In the genomic region with DNA sequence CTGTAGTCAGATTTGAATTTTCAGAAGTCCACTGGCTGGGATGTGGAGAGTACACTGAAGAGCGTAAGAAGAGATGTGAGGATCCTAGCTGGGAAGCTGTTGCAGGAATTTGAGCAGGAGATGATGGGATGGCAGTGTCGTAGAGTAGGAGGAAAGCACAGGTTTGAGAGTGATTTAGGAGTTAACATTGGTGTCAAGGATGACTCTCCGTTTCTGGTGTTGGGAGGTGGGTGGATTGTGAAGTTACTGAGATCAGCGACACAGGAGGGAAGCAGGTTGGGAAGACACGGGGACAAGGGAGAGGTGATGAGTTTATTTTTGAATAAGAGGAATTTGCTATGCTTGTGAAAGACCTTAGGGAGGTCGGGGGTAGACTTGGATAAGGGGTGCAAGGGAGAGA, we compare ENCODE assay signal across 26 cellular contexts.
"Had no signal": no experiment of that assay in that cellular context is flagged by ENCODE, and none has a peak within 500 bp of the region (broad histone marks: within the 10 kb centered on the region; RNA-seq: fewer than 3 reads in every experiment).

No MANE protein-coding gene starts in this region.

- DNase-seq: activated CD4-positive, alpha-beta memory T cell treated with anti-CD3 and anti-CD28 coated beads, Interleukin-2, amount 10 ng/mL, durations not matched to agents 7 days and 5 days; activated CD4-positive, alpha-beta T cell treated with anti-CD3 and anti-CD28 coated beads for 1 hour; activated CD4-positive, alpha-beta T cell treated with anti-CD3 and anti-CD28 coated beads for 4 hours; activated CD4-positive, alpha-beta T cell treated with anti-CD3 and anti-CD28 coated beads, Interleukin-2, amount 10 ng/mL, durations not matched to agents 7 days and 5 days; activated CD4-positive, alpha-beta T cell treated with anti-CD3 and anti-CD28 coated beads, Interleukin-2, amount 50 U/mL, for 4 hours; activated CD8-positive, alpha-beta memory T cell treated with anti-CD3 and anti-CD28 coated beads, Interleukin-2, amount 50 U/mL, for 48 hours; activated gamma-delta T cell; activated naive CD4-positive, alpha-beta T cell; activated naive CD4-positive, alpha-beta T cell treated with anti-CD3 and anti-CD28 coated beads, Interleukin-2, amount 10 ng/mL, durations not matched to agents 7 days and 5 days; activated naive CD8-positive, alpha-beta T cell treated with anti-CD3 and anti-CD28 coated beads, Interleukin-2, amount 10 ng/mL, durations not matched to agents 7 days and 5 days; activated T-cell treated with anti-CD3 and anti-CD28 coated beads for 4 hours; activated T-cell treated with anti-CD3 and anti-CD28 coated beads, Interleukin-2, amount 50 U/mL, for 24 hours; activated T-cell treated with anti-CD3 and anti-CD28 coated beads, Interleukin-2, amount 50 U/mL, for 72 hours; cortex of kidney; dermis blood vessel endothelial cell; effector CD4-positive, alpha-beta T cell; effector memory CD8-positive, alpha-beta T cell; erythroblast; gastrocnemius medialis; glutamatergic neuron; T-helper 2 cell had no signal

- H3K4me1 Mint-ChIP-seq: activated CD4-positive, alpha-beta memory T cell treated with anti-CD3 and anti-CD28 coated beads, Interleukin-2, amount 10 ng/mL, durations not matched to agents 7 days and 5 days; activated CD4-positive, alpha-beta T cell treated with anti-CD3 and anti-CD28 coated beads, Interleukin-2, amount 10 ng/mL, durations not matched to agents 7 days and 5 days; activated naive CD4-positive, alpha-beta T cell treated with anti-CD3 and anti-CD28 coated beads, Interleukin-2, amount 10 ng/mL, durations not matched to agents 7 days and 5 days; activated naive CD8-positive, alpha-beta T cell treated with anti-CD3 and anti-CD28 coated beads, Interleukin-2, amount 10 ng/mL, durations not matched to agents 7 days and 5 days had no signal

- H3K36me3 ChIP-seq: ascending aorta, brain microvascular endothelial cell, esophagus muscularis mucosa, gastrocnemius medialis had no signal

- H3K4me3 ChIP-seq: ascending aorta, esophagus muscularis mucosa, gastrocnemius medialis had no signal

- H3K27ac Mint-ChIP-seq: activated CD4-positive, alpha-beta memory T cell treated with anti-CD3 and anti-CD28 coated beads, Interleukin-2, amount 10 ng/mL, durations not matched to agents 7 days and 5 days; activated CD4-positive, alpha-beta T cell treated with anti-CD3 and anti-CD28 coated beads, Interleukin-2, amount 10 ng/mL, durations not matched to agents 7 days and 5 days; activated naive CD4-positive, alpha-beta T cell treated with anti-CD3 and anti-CD28 coated beads, Interleukin-2, amount 10 ng/mL, durations not matched to agents 7 days and 5 days; activated naive CD4-positive, alpha-beta T cell treated with anti-CD3 and anti-CD28 coated beads, Interleukin-2, amount 50 U/mL, for 72 hours; activated naive CD8-positive, alpha-beta T cell treated with anti-CD3 and anti-CD28 coated beads, Interleukin-2, amount 10 ng/mL, durations not matched to agents 7 days and 5 days; activated T-cell treated with anti-CD3 and anti-CD28 coated beads, Interleukin-2, amount 50 U/mL, for 24 hours; activated T-cell treated with anti-CD3 and anti-CD28 coated beads, Interleukin-2, amount 50 U/mL, for 72 hours; effector memory CD8-positive, alpha-beta T cell had no signal

- H3K27me3 ChIP-seq: ascending aorta, brain microvascular endothelial cell, esophagus muscularis mucosa, foreskin keratinocyte, gastrocnemius medialis had no signal

- H3K27ac ChIP-seq: ascending aorta, brain microvascular endothelial cell, esophagus muscularis mucosa, foreskin keratinocyte, gastrocnemius medialis had no signal

- H3K4me3 Mint-ChIP-seq: activated CD4-positive, alpha-beta memory T cell treated with anti-CD3 and anti-CD28 coated beads, Interleukin-2, amount 10 ng/mL, durations not matched to agents 7 days and 5 days; activated CD4-positive, alpha-beta T cell treated with anti-CD3 and anti-CD28 coated beads, Interleukin-2, amount 10 ng/mL, durations not matched to agents 7 days and 5 days; activated naive CD4-positive, alpha-beta T cell treated with anti-CD3 and anti-CD28 coated beads, Interleukin-2, amount 10 ng/mL, durations not matched to agents 7 days and 5 days; activated naive CD8-positive, alpha-beta T cell treated with anti-CD3 and anti-CD28 coated beads, Interleukin-2, amount 10 ng/mL, durations not matched to agents 7 days and 5 days; activated T-cell treated with anti-CD3 and anti-CD28 coated beads, Interleukin-2, amount 50 U/mL, for 24 hours; activated T-cell treated with anti-CD3 and anti-CD28 coated beads, Interleukin-2, amount 50 U/mL, for 72 hours; effector memory CD8-positive, alpha-beta T cell had no signal

- H3K9me3 Mint-ChIP-seq: activated CD4-positive, alpha-beta memory T cell treated with anti-CD3 and anti-CD28 coated beads, Interleukin-2, amount 10 ng/mL, durations not matched to agents 7 days and 5 days; activated CD4-positive, alpha-beta T cell treated with anti-CD3 and anti-CD28 coated beads, Interleukin-2, amount 10 ng/mL, durations not matched to agents 7 days and 5 days; activated naive CD4-positive, alpha-beta T cell treated with anti-CD3 and anti-CD28 coated beads, Interleukin-2, amount 10 ng/mL, durations not matched to agents 7 days and 5 days; activated naive CD4-positive, alpha-beta T cell treated with anti-CD3 and anti-CD28 coated beads, Interleukin-2, amount 50 U/mL, for 72 hours; activated naive CD8-positive, alpha-beta T cell treated with anti-CD3 and anti-CD28 coated beads, Interleukin-2, amount 10 ng/mL, durations not matched to agents 7 days and 5 days; activated T-cell treated with anti-CD3 and anti-CD28 coated beads, Interleukin-2, amount 50 U/mL, for 24 hours; activated T-cell treated with anti-CD3 and anti-CD28 coated beads, Interleukin-2, amount 50 U/mL, for 72 hours; effector memory CD8-positive, alpha-beta T cell had no signal

- H3K36me3 Mint-ChIP-seq: activated naive CD4-positive, alpha-beta T cell treated with anti-CD3 and anti-CD28 coated beads, Interleukin-2, amount 10 ng/mL, durations not matched to agents 7 days and 5 days; activated naive CD4-positive, alpha-beta T cell treated with anti-CD3 and anti-CD28 coated beads, Interleukin-2, amount 50 U/mL, for 72 hours; activated naive CD8-positive, alpha-beta T cell treated with anti-CD3 and anti-CD28 coated beads, Interleukin-2, amount 10 ng/mL, durations not matched to agents 7 days and 5 days had no signal

- H3K27me3 Mint-ChIP-seq: activated CD4-positive, alpha-beta T cell treated with anti-CD3 and anti-CD28 coated beads, Interleukin-2, amount 10 ng/mL, durations not matched to agents 7 days and 5 days; activated naive CD4-positive, alpha-beta T cell treated with anti-CD3 and anti-CD28 coated beads, Interleukin-2, amount 10 ng/mL, durations not matched to agents 7 days and 5 days had no signal

- ATAC-seq: activated naive CD4-positive, alpha-beta T cell treated with anti-CD3 and anti-CD28 coated beads, Interleukin-2, amount 50 U/mL, for 72 hours; activated T-cell treated with anti-CD3 and anti-CD28 coated beads, Interleukin-2, amount 50 U/mL, for 72 hours; effector memory CD8-positive, alpha-beta T cell; gastrocnemius medialis had no signal
